In the genomic region with DNA sequence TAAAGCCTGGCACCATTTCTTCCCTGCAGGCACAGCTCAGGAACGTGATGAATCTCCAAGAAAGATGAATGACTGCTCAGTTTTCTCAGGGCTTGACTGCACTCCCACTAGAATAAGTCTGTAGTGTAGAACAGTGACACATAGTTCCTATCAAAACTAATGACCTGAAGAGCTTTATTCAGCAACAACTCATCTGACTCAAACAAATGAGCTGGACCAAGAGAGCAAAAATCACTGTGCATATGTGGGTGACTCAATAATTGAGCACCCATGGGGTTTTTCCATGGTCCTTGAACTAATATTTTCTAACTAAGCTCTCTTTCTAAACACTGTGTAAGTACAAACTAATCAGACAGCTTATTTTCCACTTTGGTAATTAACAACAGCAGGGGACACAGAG, we compare ENCODE assay signal across 1 cellular context.
TF ChIP-seq lines count a peak whose summit lies in the region.

No MANE protein-coding gene starts in this region.

TF ChIP-seq in SK-N-SH, 30 proteins besides CTCF, POLR2A, EP300 and RAD21 (continued from another document):
- TF ChIP-seq, protein P1, sequence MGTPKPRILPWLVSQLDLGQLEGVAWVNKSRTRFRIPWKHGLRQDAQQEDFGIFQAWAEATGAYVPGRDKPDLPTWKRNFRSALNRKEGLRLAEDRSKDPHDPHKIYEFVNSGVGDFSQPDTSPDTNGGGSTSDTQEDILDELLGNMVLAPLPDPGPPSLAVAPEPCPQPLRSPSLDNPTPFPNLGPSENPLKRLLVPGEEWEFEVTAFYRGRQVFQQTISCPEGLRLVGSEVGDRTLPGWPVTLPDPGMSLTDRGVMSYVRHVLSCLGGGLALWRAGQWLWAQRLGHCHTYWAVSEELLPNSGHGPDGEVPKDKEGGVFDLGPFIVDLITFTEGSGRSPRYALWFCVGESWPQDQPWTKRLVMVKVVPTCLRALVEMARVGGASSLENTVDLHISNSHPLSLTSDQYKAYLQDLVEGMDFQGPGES (IDR thresholded peaks at IDR 0.05; ENCODE audit: low read depth, low read length): no peak
- TF ChIP-seq, protein P2, sequence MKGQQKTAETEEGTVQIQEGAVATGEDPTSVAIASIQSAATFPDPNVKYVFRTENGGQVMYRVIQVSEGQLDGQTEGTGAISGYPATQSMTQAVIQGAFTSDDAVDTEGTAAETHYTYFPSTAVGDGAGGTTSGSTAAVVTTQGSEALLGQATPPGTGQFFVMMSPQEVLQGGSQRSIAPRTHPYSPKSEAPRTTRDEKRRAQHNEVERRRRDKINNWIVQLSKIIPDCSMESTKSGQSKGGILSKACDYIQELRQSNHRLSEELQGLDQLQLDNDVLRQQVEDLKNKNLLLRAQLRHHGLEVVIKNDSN (IDR thresholded peaks at IDR 0.05; ENCODE audit: borderline replicate concordance, low read depth): no peak
- TF ChIP-seq TAF1 (IDR thresholded peaks at IDR 0.05; ENCODE audit: borderline replicate concordance, low read depth, low read length) (no peak), NRF1 (IDR thresholded peaks at IDR 0.05; ENCODE audit: low read depth, low read length) (no peak), SIN3A (IDR thresholded peaks at IDR 0.05; ENCODE audit: borderline replicate concordance, low read depth, low read length) (no peak), MXI1 (IDR thresholded peaks at IDR 0.05; ENCODE audit: low read depth, low read length) (no peak), SMC3 (IDR thresholded peaks at IDR 0.05; ENCODE audit: low read depth, low read length) (no peak), EZH2phosphoT487 (IDR thresholded peaks at IDR 0.05; ENCODE audit: borderline replicate concordance, low read depth) (no peak), CHD2 (IDR thresholded peaks at IDR 0.05; ENCODE audit: low read length, partially characterized antibody) (no peak), JUND (IDR thresholded peaks at IDR 0.05) (peak; percentile 32; the same call in 1 of the 2 replicates)
- TF ChIP-seq, protein P3, sequence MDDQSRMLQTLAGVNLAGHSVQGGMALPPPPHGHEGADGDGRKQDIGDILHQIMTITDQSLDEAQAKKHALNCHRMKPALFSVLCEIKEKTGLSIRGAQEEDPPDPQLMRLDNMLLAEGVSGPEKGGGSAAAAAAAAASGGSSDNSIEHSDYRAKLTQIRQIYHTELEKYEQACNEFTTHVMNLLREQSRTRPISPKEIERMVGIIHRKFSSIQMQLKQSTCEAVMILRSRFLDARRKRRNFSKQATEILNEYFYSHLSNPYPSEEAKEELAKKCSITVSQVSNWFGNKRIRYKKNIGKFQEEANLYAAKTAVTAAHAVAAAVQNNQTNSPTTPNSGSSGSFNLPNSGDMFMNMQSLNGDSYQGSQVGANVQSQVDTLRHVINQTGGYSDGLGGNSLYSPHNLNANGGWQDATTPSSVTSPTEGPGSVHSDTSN (IDR thresholded peaks at IDR 0.05): peak; percentile 81
